26 cellular contexts compared by ENCODE assay signal in genomic region chr7:156460861-156461632, GRCh38.
DNase-seq lines count a peak whose midpoint lies in the region; ATAC-seq and TF ChIP-seq lines count a peak whose summit lies in the region.
"Had no signal": no experiment of that assay in that cellular context is flagged by ENCODE, and none has a peak within 500 bp of the region (broad histone marks: within the 10 kb centered on the region; RNA-seq: fewer than 3 reads in every experiment).

No MANE protein-coding gene starts in this region.

- POLR2A ChIA-PET in PC-3 (lab: Charles Lee; ENCODE audit: unreplicated experiment): interaction anchor here (0.6 kb wide), 1 partner anchor 8 kb away, joined by 4 read pairs; no protein-coding TSS in a partner anchor

- H3K36me3 Mint-ChIP-seq in nephron progenitor cell (ENCODE audit: low read depth) (no peaks in the 10 kb centered on the region), mesothelial cell of epicardium (no peaks in the 10 kb centered on the region)
- no peaks in the 10 kb centered on the region for H3K36me3 Mint-ChIP-seq in activated T-cell treated with anti-CD3 and anti-CD28 coated beads, Interleukin-2, amount 50 U/mL, for 4 hours (ENCODE audit: insufficient read depth)
- H3K36me3 Mint-ChIP-seq: activated naive CD8-positive, alpha-beta T cell; CD4-positive, alpha-beta memory T cell; immature natural killer cell had no signal

- DNase-seq in HT-29 (ENCODE audit: low spot score): peak; percentile 46
- DNase-seq in NCI-H187 treated with DMSO at 0.1 percent for 48 hours (lab: John Stamatoyannopoulos, UW): peak; percentile 47
- no peak for DNase-seq in PC-3
- DNase-seq in nephron progenitor cell: peak; percentile 18
- DNase-seq in activated T-cell treated with anti-CD3 and anti-CD28 coated beads, Interleukin-2, amount 50 U/mL, for 4 hours: no peak
- no peak for DNase-seq in mesothelial cell of epicardium (ENCODE audit: low spot score in 2 of 2, unreplicated experiment in 2 of 2)
- no peak for DNase-seq in coronary artery (ENCODE audit: low spot score)
- DNase-seq: activated CD4-positive, alpha-beta T cell treated with anti-CD3 and anti-CD28 coated beads, Interleukin-2, amount 50 U/mL, for 1 hour; CD4-positive, alpha-beta memory T cell; central memory CD4-positive, alpha-beta T cell; DND-41; GOT3; heart right ventricle; immature natural killer cell; lower lobe of right lung; NCI-H1417 treated with DMSO at 0.1 percent for 48 hours; retina; spleen; stimulated activated CD4-positive, alpha-beta T cell treated with anti-CD3 and anti-CD28 coated beads, Interleukin-4, amount 100 ng/mL, for 1 hour; stimulated activated naive CD4-positive, alpha-beta T cell; WERI-Rb-1 had no signal

- no peaks in the 10 kb centered on the region for H3K9me2 ChIP-seq in PC-3 (replicated peaks; ENCODE audit: low read length)

- H3K79me2 ChIP-seq in PC-3 (ENCODE audit: low read length): no peaks in the 10 kb centered on the region

- H3K27ac ChIP-seq in PC-3 (ENCODE audit: low read length) (no peak overlapping the region), coronary artery (no peak overlapping the region)
- H3K27ac ChIP-seq: ascending aorta, heart right ventricle, lower lobe of right lung, spleen, thoracic aorta, WERI-Rb-1 had no signal

- CTCF ChIA-PET in PC-3 (lab: Charles Lee): no interaction called here

- peak overlapping the region; percentile 23 for H3K4me3 Mint-ChIP-seq in nephron progenitor cell
- no peak overlapping the region for H3K4me3 Mint-ChIP-seq in activated T-cell treated with anti-CD3 and anti-CD28 coated beads, Interleukin-2, amount 50 U/mL, for 4 hours
- no peak overlapping the region for H3K4me3 Mint-ChIP-seq in mesothelial cell of epicardium
- H3K4me3 Mint-ChIP-seq: activated naive CD8-positive, alpha-beta T cell; CD4-positive, alpha-beta memory T cell; immature natural killer cell had no signal

- ATAC-seq in PC-3 (peak; percentile 55), HG02763 (IDR thresholded peaks at IDR 0.05; ENCODE audit: unreplicated experiment) (no peak)
- no peak for ATAC-seq in activated T-cell treated with anti-CD3 and anti-CD28 coated beads, Interleukin-2, amount 50 U/mL, for 4 hours
- ATAC-seq: heart right ventricle, lower lobe of right lung had no signal

- no peak overlapping the region for H3K4me3 ChIP-seq in PC-3 (ENCODE audit: low read length)
- no peak overlapping the region for H3K4me3 ChIP-seq in coronary artery
- H3K4me3 ChIP-seq: ascending aorta, heart right ventricle, lower lobe of right lung, spleen, thoracic aorta had no signal

- no peaks in the 10 kb centered on the region for H3K36me3 ChIP-seq in PC-3 (ENCODE audit: low read depth, low read length)
- H3K36me3 ChIP-seq: ascending aorta, heart right ventricle, lower lobe of right lung, spleen, thoracic aorta, WERI-Rb-1 had no signal

- peaks cover 59% of the 10 kb centered on the region for H3K27me3 ChIP-seq in PC-3 (ENCODE audit: low read length)
- H3K27me3 ChIP-seq: ascending aorta had no signal

- H3K9ac ChIP-seq in PC-3 (ENCODE audit: low read length): no peak overlapping the region

- H3K27ac Mint-ChIP-seq in nephron progenitor cell: no peak overlapping the region
- no peak overlapping the region for H3K27ac Mint-ChIP-seq in mesothelial cell of epicardium
- H3K27ac Mint-ChIP-seq: activated naive CD8-positive, alpha-beta T cell; activated T-helper 2 cell treated with anti-CD3 and anti-CD28 coated beads, Interferon-gamma antibody, Interleukin-2, Interleukin-4, amounts not matched to agents 10 μg/mL and 5 μg/mL and 100 μg/mL, durations not matched to agents 14 hours and 24 hours and 36 hours; immature natural killer cell had no signal

- no peak for TF ChIP-seq CTCF in PC-3 (conservative IDR thresholded peaks at IDR 0.05; ENCODE audit: low read depth, low read length)
- no peak for TF ChIP-seq CTCF in nephron progenitor cell (IDR thresholded peaks at IDR 0.05)
- TF ChIP-seq CTCF in mesothelial cell of epicardium (IDR thresholded peaks at IDR 0.05; ENCODE audit: unreplicated experiment): no peak
- no peak for TF ChIP-seq CTCF in coronary artery (IDR thresholded peaks at IDR 0.05)

- no peaks in the 10 kb centered on the region for H3F3A ChIP-seq in PC-3 (ENCODE audit: low read length, unreplicated experiment)

- H3K4me1 Mint-ChIP-seq in nephron progenitor cell (peaks cover 25% of the 10 kb centered on the region), mesothelial cell of epicardium (no peaks in the 10 kb centered on the region)
- no peaks in the 10 kb centered on the region for H3K4me1 Mint-ChIP-seq in activated T-cell treated with anti-CD3 and anti-CD28 coated beads, Interleukin-2, amount 50 U/mL, for 4 hours (ENCODE audit: low read depth)
- H3K4me1 Mint-ChIP-seq: CD4-positive, alpha-beta memory T cell; immature natural killer cell had no signal

- H3K27me3 Mint-ChIP-seq in nephron progenitor cell (ENCODE audit: low read depth, poor library complexity) (peaks cover 13% of the 10 kb centered on the region), mesothelial cell of epicardium (ENCODE audit: low read depth) (peaks cover 44% of the 10 kb centered on the region)
- H3K27me3 Mint-ChIP-seq in activated T-cell treated with anti-CD3 and anti-CD28 coated beads, Interleukin-2, amount 50 U/mL, for 4 hours (ENCODE audit: low read depth): peaks cover 15% of the 10 kb centered on the region

- no peak overlapping the region for H3K4me2 ChIP-seq in PC-3 (ENCODE audit: low read length)

- no peaks in the 10 kb centered on the region for H4K20me1 ChIP-seq in PC-3 (ENCODE audit: low read length)

- BruUV-seq in PC-3 (replicated peaks; lab: Mats Ljungman, UMichigan): no TSS peak

- no peaks in the 10 kb centered on the region for H3K4me1 ChIP-seq in PC-3 (ENCODE audit: insufficient read depth, low read length)
- H3K4me1 ChIP-seq: ascending aorta, heart right ventricle, lower lobe of right lung, spleen had no signal

- no peak overlapping the region for H2AFZ ChIP-seq in PC-3 (ENCODE audit: low read length)

- H3K9me3 Mint-ChIP-seq in nephron progenitor cell: no peaks in the 10 kb centered on the region
- no peaks in the 10 kb centered on the region for H3K9me3 Mint-ChIP-seq in activated T-cell treated with anti-CD3 and anti-CD28 coated beads, Interleukin-2, amount 50 U/mL, for 4 hours
- H3K9me3 Mint-ChIP-seq in mesothelial cell of epicardium: no peaks in the 10 kb centered on the region
- H3K9me3 Mint-ChIP-seq: activated T-helper 2 cell treated with anti-CD3 and anti-CD28 coated beads, Interferon-gamma antibody, Interleukin-2, Interleukin-4, amounts not matched to agents 10 μg/mL and 5 μg/mL and 100 μg/mL, durations not matched to agents 14 hours and 24 hours and 36 hours had no signal

- intact Hi-C loops in PC-3 (cut with micrococcal nuclease): no loop called here

- no peaks in the 10 kb centered on the region for H3K9me3 ChIP-seq in PC-3 (ENCODE audit: low read length)
- H3K9me3 ChIP-seq: ascending aorta, lower lobe of right lung, thoracic aorta had no signal

Comparison
In these comparisons a context has a peak if more than half of its experiments do, and no peak if none do; other contexts are left out.
1. DNase-seq: peak in HT-29 (single experiment), NCI-H187 treated with DMSO at 0.1 percent for 48 hours (single experiment) and nephron progenitor cell (single experiment); none in PC-3 (single experiment), activated T-cell treated with anti-CD3 and anti-CD28 coated beads, Interleukin-2, amount 50 U/mL, for 4 hours (single experiment), mesothelial cell of epicardium (0 of 2) and coronary artery (single experiment).